31 cellular contexts compared by ENCODE assay signal in the genomic region with DNA sequence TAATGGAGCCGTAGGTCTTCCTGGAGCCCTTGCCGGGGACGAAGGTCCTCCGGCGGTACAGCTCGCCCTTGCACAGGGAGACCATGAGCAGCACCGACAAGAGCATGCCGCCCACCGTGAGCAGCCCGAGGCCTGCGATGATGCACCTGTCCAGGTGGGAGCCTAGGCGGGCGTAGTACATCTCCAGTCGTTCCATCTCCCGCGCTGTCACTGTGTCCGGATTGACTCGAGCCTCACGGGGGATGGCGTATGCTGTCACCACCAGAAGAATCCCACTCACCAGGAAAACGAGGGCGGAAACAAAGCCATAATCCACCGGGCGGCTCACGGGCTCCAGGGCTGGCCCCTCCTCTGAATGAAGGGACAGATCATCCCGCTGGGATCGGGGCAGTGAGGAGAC. TPM values are rescaled to one million over a fixed set of nuclear protein-coding genes. Genes with fewer than 3 reads are reported as not detected.
"Had no signal": no experiment of that assay in that cellular context is flagged by ENCODE, and none has a peak within 500 bp of the region (broad histone marks: within the 10 kb centered on the region; RNA-seq: fewer than 3 reads in every experiment).

No MANE protein-coding gene starts in this region.

- H3K9me3 ChIP-seq: stomach, suprapubic skin, testis, thoracic aorta, thyroid gland, tibial artery, tibial nerve, transverse colon, upper lobe of left lung, upper lobe of right lung, uterus, vagina had no signal

- DNase-seq: stimulated activated CD4-positive, alpha-beta T cell treated with anti-CD3 and anti-CD28 coated beads, Interleukin-2, amount 100 ng/mL, for 48 hours; stimulated activated CD4-positive, alpha-beta T cell treated with anti-CD3 and anti-CD28 coated beads, Interleukin-4, amount 100 ng/mL, for 1 hour; stimulated activated CD4-positive, alpha-beta T cell treated with anti-CD3 and anti-CD28 coated beads, Interleukin-4, amount 100 ng/mL, for 24 hours; stimulated activated CD4-positive, alpha-beta T cell treated with anti-CD3 and anti-CD28 coated beads, Interleukin-4, amount 100 ng/mL, for 4 hours; stimulated activated CD8-positive, alpha-beta memory T cell treated with anti-CD3 and anti-CD28 coated beads, Interleukin-4, amount 100 ng/mL, for 48 hours; stimulated activated naive B cell treated with anti-CD40 and anti-IgM and Interleukin-4, amounts not matched to agents 10 μg/mL and 1 μg/mL and 100 μg/mL, for 72 hours; stimulated activated naive CD4-positive, alpha-beta T cell; stimulated activated naive CD4-positive, alpha-beta T cell treated with Interleukin-2 at 50 U/mL for 16 hours; stimulated activated naive CD8-positive, alpha-beta T cell treated with anti-CD3 and anti-CD28 coated beads, Interleukin-15, amount 100 ng/mL, for 72 hours; stimulated activated naive CD8-positive, alpha-beta T cell treated with anti-CD3 and anti-CD28 coated beads, Interleukin-15, Interleukin-2, amounts not matched to agents 100 U/mL and 50 U/mL, for 24 hours; stomach; substantia nigra; testis; thyroid gland; tibial artery; transverse colon; trophoblast cell; upper lobe of right lung; uterus had no signal

- H3K4me1 ChIP-seq: testis, upper lobe of right lung had no signal

- H3K36me3 ChIP-seq: thoracic aorta, thyroid gland, transverse colon, upper lobe of right lung, uterus, vagina had no signal

- ATAC-seq: stimulated activated effector memory CD8-positive, alpha-beta T cell treated with anti-CD3 and anti-CD28 coated beads, Interleukin-12 subunit alpha, Interleukin-12 subunit beta, amount 100 ng/mL, for 72 hours; stimulated activated memory B cell treated with anti-CD40 and anti-IgM and Interleukin-4, amounts not matched to agents 10 μg/mL and 1 μg/mL and 100 μg/mL, for 72 hours; stimulated activated naive B cell treated with anti-CD40 and anti-IgM and Interleukin-4, amounts not matched to agents 10 μg/mL and 1 μg/mL and 100 μg/mL, for 72 hours; stimulated activated naive CD8-positive, alpha-beta T cell treated with anti-CD3 and anti-CD28 coated beads, Interleukin-15, amount 100 ng/mL, for 72 hours; stimulated activated naive CD8-positive, alpha-beta T cell treated with anti-CD3 and anti-CD28 coated beads, Interleukin-15, Interleukin-2, amounts not matched to agents 100 U/mL and 50 U/mL, for 24 hours; upper lobe of right lung had no signal

- H3K27ac ChIP-seq: stomach, suprapubic skin, testis, thoracic aorta, thyroid gland, tibial artery, tibial nerve, transverse colon, upper lobe of left lung, upper lobe of right lung, uterus, vagina had no signal

- H3K27me3 ChIP-seq: testis, thyroid gland, upper lobe of right lung, vagina had no signal

- FAIRE-seq: urothelium cell line had no signal

- H3K4me3 ChIP-seq: stomach, suprapubic skin, testis, thoracic aorta, thyroid gland, tibial artery, tibial nerve, transverse colon, upper lobe of left lung, upper lobe of right lung, uterus, vagina had no signal

RNA-seq across cellular contexts. Expression of gene TMEM74B, which starts 3.8 kb away (rescaled TPM):
- total RNA-seq: thoracic aorta had no signal

RNA-seq across cellular contexts. Expression of gene C20orf202, which starts 22.3 kb away (rescaled TPM):
- total RNA-seq: stomach, vagina had no signal

RNA-seq across cellular contexts. Expression of gene RAD21L1, which starts 44.9 kb away (rescaled TPM):
- total RNA-seq: stomach, subcutaneous adipose tissue, thoracic aorta, thyroid gland, transverse colon, upper lobe of left lung, upper lobe of right lung, ureter, urinary bladder, uterus, vagina had no signal
- polyA plus RNA-seq: stomach, thymus, urinary bladder had no signal
